In the genomic region with DNA sequence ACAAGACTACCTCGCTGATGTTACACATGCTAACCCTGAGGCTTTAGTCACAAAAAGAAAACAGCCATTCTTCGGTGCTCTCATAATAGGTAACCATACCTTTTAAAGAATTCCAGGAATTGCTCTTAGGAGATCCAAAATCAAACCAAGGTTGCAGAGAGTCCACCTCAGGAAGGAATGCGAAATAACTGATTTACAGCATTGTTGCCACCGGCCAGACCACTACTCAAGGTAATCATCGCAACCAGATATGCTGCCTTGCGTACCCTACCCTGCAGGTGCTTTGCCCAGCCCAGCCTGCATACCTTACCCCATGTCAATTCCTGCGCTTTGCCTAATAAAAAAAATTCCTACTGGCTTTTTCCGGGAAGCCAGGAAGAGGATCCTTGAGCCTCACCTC, we compare ENCODE assay signal across 1 cellular context.
TF ChIP-seq lines count a peak whose summit lies in the region.

No MANE protein-coding gene starts in this region.

TF ChIP-seq in H1, 55 proteins besides CTCF, POLR2A, EP300 and RAD21:
- TF ChIP-seq, protein P1, sequence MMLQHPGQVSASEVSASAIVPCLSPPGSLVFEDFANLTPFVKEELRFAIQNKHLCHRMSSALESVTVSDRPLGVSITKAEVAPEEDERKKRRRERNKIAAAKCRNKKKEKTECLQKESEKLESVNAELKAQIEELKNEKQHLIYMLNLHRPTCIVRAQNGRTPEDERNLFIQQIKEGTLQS (IDR thresholded peaks at IDR 0.05; ENCODE audit: insufficient read depth, low read depth, low read length) = no peak
- TF ChIP-seq FOSL1 (IDR thresholded peaks at IDR 0.05; ENCODE audit: insufficient read depth, low read depth, low read length) (no peak), TEAD4 (IDR thresholded peaks at IDR 0.05; ENCODE audit: low read depth, low read length) (peak; percentile 22; the same call in 1 of the 2 replicates), CEBPB (IDR thresholded peaks at IDR 0.05; ENCODE audit: low read depth, low read length) (no peak)
- TF ChIP-seq, protein P2, sequence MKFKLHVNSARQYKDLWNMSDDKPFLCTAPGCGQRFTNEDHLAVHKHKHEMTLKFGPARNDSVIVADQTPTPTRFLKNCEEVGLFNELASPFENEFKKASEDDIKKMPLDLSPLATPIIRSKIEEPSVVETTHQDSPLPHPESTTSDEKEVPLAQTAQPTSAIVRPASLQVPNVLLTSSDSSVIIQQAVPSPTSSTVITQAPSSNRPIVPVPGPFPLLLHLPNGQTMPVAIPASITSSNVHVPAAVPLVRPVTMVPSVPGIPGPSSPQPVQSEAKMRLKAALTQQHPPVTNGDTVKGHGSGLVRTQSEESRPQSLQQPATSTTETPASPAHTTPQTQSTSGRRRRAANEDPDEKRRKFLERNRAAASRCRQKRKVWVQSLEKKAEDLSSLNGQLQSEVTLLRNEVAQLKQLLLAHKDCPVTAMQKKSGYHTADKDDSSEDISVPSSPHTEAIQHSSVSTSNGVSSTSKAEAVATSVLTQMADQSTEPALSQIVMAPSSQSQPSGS (IDR thresholded peaks at IDR 0.05; ENCODE audit: low read length) = no peak
